Comparison of ENCODE assay signal across 18 cellular contexts in the genomic region with DNA sequence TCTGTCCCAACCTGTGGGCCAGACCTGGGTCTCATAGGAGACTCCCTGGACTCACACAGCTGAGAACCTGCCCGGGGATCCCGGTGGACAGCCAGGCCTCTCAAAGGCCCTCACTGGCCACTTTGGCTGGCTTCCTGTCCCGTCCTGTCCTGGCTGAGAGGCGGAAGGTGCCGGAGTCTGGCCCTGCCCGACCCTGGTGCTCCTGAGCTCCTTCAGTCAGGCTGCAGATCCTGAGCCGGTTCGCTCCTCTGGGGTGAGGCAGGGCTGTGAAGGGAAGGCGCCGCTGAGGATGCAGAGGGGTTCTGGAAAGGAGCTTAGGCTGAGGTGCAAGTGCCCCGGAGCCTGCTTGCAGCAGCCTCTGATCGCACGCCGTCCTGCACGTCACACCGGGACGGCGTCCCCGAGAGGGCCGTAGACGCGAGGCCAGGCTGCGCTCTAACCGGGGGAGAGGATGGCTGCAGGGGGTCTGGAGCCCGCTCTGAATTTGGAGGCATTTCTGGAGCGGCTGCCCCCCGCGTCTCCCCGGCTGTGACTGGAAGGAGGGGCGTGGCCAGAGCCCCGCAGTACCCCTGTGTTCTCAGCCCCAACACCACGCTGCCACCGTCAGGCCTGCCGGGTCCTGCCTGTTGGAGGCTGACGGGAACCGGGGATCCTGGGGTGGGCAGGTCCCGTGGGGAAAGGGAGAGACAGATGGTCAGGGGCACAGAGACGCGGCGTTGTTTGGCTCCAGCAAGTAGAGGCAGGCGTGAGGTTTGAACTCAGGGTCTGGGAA.
"Had no signal": no experiment of that assay in that cellular context is flagged by ENCODE, and none has a peak within 500 bp of the region (broad histone marks: within the 10 kb centered on the region; RNA-seq: fewer than 3 reads in every experiment).

No MANE protein-coding gene starts in this region.

- H3K27me3 Mint-ChIP-seq: activated naive CD8-positive, alpha-beta T cell; T-helper 17 cell had no signal

- H3K4me3 ChIP-seq: esophagus squamous epithelium, heart left ventricle, pancreas, stomach, thyroid gland, vagina had no signal

- H3K4me3 Mint-ChIP-seq: activated naive CD8-positive, alpha-beta T cell; T-helper 17 cell had no signal

- H3K9me3 ChIP-seq: esophagus squamous epithelium, heart left ventricle, pancreas, stomach, thyroid gland, vagina had no signal

- ATAC-seq: activated CD4-positive, CD25-positive, alpha-beta regulatory T cell treated with anti-CD3 and anti-CD28 coated beads, Interleukin-2, amount 50 U/mL, for 24 hours; heart left ventricle; pancreas; T-helper 17 cell had no signal

- H3K27me3 ChIP-seq: esophagus squamous epithelium, heart left ventricle, pancreas, stomach, thyroid gland, vagina had no signal

- DNase-seq: activated CD4-positive, alpha-beta T cell treated with anti-CD3 and anti-CD28 coated beads, Interleukin-2, amount 50 U/mL, for 4 hours; activated effector memory CD4-positive, alpha-beta T cell treated with anti-CD3 and anti-CD28 coated beads, Interleukin-2, amount 50 U/mL, for 16 hours; activated T-cell treated with anti-CD3 and anti-CD28 coated beads, Interleukin-2, amount 50 U/mL, for 1 hour; anterior cingulate cortex; esophagus squamous epithelium; foreskin fibroblast; islet precursor cell; mesendoderm; stimulated activated CD4-positive, alpha-beta T cell treated with anti-CD3 and anti-CD28 coated beads, Interleukin-4, amount 100 ng/mL, for 1 hour; stimulated activated CD8-positive, alpha-beta memory T cell treated with anti-CD3 and anti-CD28 coated beads, Interleukin-4, amount 100 ng/mL, for 48 hours; stomach; T-helper 17 cell; thyroid gland had no signal

- H3K27ac Mint-ChIP-seq: activated naive CD8-positive, alpha-beta T cell had no signal

- H3K27ac ChIP-seq: heart left ventricle, pancreas, stomach, thyroid gland, vagina had no signal
